ENCODE assay signal across 1 cellular context in genomic region chr6:25962368-25963127, GRCh38.
A peak's percentile ranks its signal among the peaks of the same experiment; 100 is the strongest.
TF ChIP-seq lines count a peak whose summit lies in the region.

Gene TRIM38, plus strand, starts transcription at chr6:25962802. Its CDS starts 3,721 bp downstream, at chr6:25966523.

TF ChIP-seq in HEK293, 187 proteins besides CTCF, POLR2A, EP300 and RAD21 (continued from another document and continues in another):
- TF ChIP-seq ZNF518A (tag by site-specific recombination; conservative IDR thresholded peaks at IDR 0.05; ENCODE audit: low read depth) (peak; percentile 39; the same call in 1 of the 2 replicates), ZNF341 (tag by site-specific recombination; IDR thresholded peaks at IDR 0.05; ENCODE audit: low read depth) (peak; percentile 16; the same call in 1 of the 2 replicates), ZNF513 (tag by site-specific recombination; IDR thresholded peaks at IDR 0.05) (no peak), ZNF785 (tag by site-specific recombination; IDR thresholded peaks at IDR 0.05) (no peak), ZNF621 (tag by site-specific recombination; IDR thresholded peaks at IDR 0.05) (no peak), OVOL3 (tag by site-specific recombination; IDR thresholded peaks at IDR 0.05) (no peak), ZNF48 (tag by site-specific recombination; IDR thresholded peaks at IDR 0.05) (no peak), ZNF560 (tag by site-specific recombination; IDR thresholded peaks at IDR 0.05; ENCODE audit: borderline replicate concordance) (no peak), ZSCAN18 (tag by site-specific recombination; IDR thresholded peaks at IDR 0.05) (no peak), ZNF121 (tag by site-specific recombination; IDR thresholded peaks at IDR 0.05) (no peak), SCRT2 (tag by site-specific recombination; IDR thresholded peaks at IDR 0.05) (peak; percentile 29; the same call in 1 of the 2 replicates), ZNF423 (tag by site-specific recombination; IDR thresholded peaks at IDR 0.05) (no peak), ZNF843 (tag by site-specific recombination; IDR thresholded peaks at IDR 0.05) (no peak), ZNF514 (tag by site-specific recombination; IDR thresholded peaks at IDR 0.05) (no peak), TSHZ1 (tag by site-specific recombination; IDR thresholded peaks at IDR 0.05; ENCODE audit: borderline replicate concordance) (no peak), ZNF791 (tag by site-specific recombination; IDR thresholded peaks at IDR 0.05) (no peak), PRDM4 (tag by site-specific recombination; IDR thresholded peaks at IDR 0.05) (no peak), ZNF16 (tag by site-specific recombination; IDR thresholded peaks at IDR 0.05; ENCODE audit: low read depth) (no peak), ZNF354C (tag by site-specific recombination; IDR thresholded peaks at IDR 0.05; ENCODE audit: borderline replicate concordance, low read depth) (no peak), ZBTB44 (tag by site-specific recombination; IDR thresholded peaks at IDR 0.05) (peak; percentile 46; the same call in 1 of the 2 replicates), ZNF707 (tag by site-specific recombination; IDR thresholded peaks at IDR 0.05) (no peak), PRDM6 (tag by site-specific recombination; IDR thresholded peaks at IDR 0.05) (peak; percentile 85), ZNF362 (tag by site-specific recombination; IDR thresholded peaks at IDR 0.05) (no peak; the same call in 1 of the 2 replicates), ZNF184 (tag by site-specific recombination; IDR thresholded peaks at IDR 0.05) (no peak), GLI4 (tag by site-specific recombination; IDR thresholded peaks at IDR 0.05) (no peak), KLF10 (tag by site-specific recombination; IDR thresholded peaks at IDR 0.05) (peak; percentile 61), PBX3 (CRISPR knock-in tag; IDR thresholded peaks at IDR 0.05) (no peak), SALL2 (tag by site-specific recombination; IDR thresholded peaks at IDR 0.05; ENCODE audit: borderline replicate concordance) (no peak), ZNF501 (tag by site-specific recombination; IDR thresholded peaks at IDR 0.05) (no peak), ZSCAN30 (tag by site-specific recombination; IDR thresholded peaks at IDR 0.05) (0 out of 2 replicates have a peak, but pooled peaks have one; percentile 17), ZNF221 (tag by site-specific recombination; IDR thresholded peaks at IDR 0.05; ENCODE audit: borderline replicate concordance) (no peak), MEIS1 (CRISPR knock-in tag; IDR thresholded peaks at IDR 0.05; ENCODE audit: borderline replicate concordance) (no peak), ZBTB1 (tag by site-specific recombination; IDR thresholded peaks at IDR 0.05) (no peak), EGR2 (tag by site-specific recombination; IDR thresholded peaks at IDR 0.05; ENCODE audit: low read depth) (no peak), ZNF488 (tag by site-specific recombination; IDR thresholded peaks at IDR 0.05) (no peak), SP3 (tag by site-specific recombination; IDR thresholded peaks at IDR 0.05) (peak; percentile 58), ZNF292 (tag by site-specific recombination; IDR thresholded peaks at IDR 0.05; ENCODE audit: borderline replicate concordance, low read depth) (no peak), ZFP41 (tag by site-specific recombination; IDR thresholded peaks at IDR 0.05; ENCODE audit: borderline replicate concordance) (no peak)
